ENCODE assay signal across 8 cellular contexts in the genomic region with DNA sequence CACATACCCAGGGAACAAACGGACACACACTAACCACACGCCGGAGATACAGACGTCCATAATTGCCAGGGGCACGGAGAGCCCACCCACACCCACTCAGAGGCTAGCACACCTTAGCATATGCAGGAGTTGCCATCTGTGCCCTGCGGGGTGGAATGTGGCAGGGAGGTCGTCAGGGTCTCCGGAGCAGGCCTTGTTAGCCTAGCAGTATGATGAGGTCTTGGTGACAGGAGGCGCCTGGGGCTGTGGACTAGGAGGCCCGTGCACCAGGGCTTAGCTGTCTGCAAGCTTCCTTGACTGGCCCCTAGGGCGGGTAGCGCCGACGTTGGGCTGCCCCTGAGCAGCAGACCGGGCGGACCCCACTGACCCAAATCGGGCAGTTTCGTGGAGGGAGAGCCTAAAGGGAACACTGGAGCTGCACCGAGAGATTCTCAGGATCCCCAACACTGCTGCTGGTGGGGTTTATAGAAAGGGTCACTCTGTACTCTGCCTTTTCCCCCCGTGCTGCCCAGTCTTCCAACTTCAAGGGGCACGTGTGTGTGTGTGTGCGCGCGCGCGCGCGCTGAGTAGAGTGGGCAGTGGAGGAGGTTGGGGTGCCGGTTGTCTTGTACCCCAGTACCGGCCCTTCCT. TPM values are rescaled to one million over a fixed set of nuclear protein-coding genes. Genes with fewer than 3 reads are reported as not detected.
DNase-seq lines count a peak whose midpoint lies in the region; ATAC-seq and TF ChIP-seq lines count a peak whose summit lies in the region.

No MANE protein-coding gene starts in this region.

- H3K27me3 ChIP-seq in heart right ventricle (peaks cover 5 to 84% (median 61%) of the 10 kb centered on the region in 7 donors), Peyer's patch (peaks cover 0 to 42% of the 10 kb centered on the region in 2 donors), endocrine pancreas (ENCODE audit: control insufficient read depth, insufficient read depth, low read length) (no peaks in the 10 kb centered on the region), skeletal muscle satellite cell (ENCODE audit: control insufficient read depth, insufficient read depth, low read length) (peaks cover 12% of the 10 kb centered on the region)

- TF ChIP-seq CTCF in heart right ventricle (IDR thresholded peaks at IDR 0.05) (no peak), Peyer's patch (IDR thresholded peaks at IDR 0.05) (no peak)

- DNase-seq in heart right ventricle: no peak
- DNase-seq in Right ventricle myocardium inferior (ENCODE audit: missing footprints): no peak
- peak in 1 of 3 donors; percentile 53 for DNase-seq in Peyer's patch
- DNase-seq in A172 (ENCODE audit: low spot score): no peak
- DNase-seq in dermis blood vessel endothelial cell: no peak
- no peak for DNase-seq in cerebellum (ENCODE audit: low spot score)

- H3K9ac ChIP-seq in endocrine pancreas (ENCODE audit: control insufficient read depth, insufficient read depth, low read length): peak overlapping the region; percentile 85
- peak overlapping the region; percentile 79 for H3K9ac ChIP-seq in skeletal muscle satellite cell (ENCODE audit: low read depth, low read length)

- H3K4me3 ChIP-seq in heart right ventricle: peak overlapping the region in 8 of 10 donors; percentile 42 to 61 (median 55)
- H3K4me3 ChIP-seq in Peyer's patch: peak overlapping the region in 3 of 4 donors; percentile 54 to 59 (median 59)
- peak overlapping the region; percentile 24 for H3K4me3 ChIP-seq in endocrine pancreas (ENCODE audit: control insufficient read depth, insufficient read depth, low read length)
- peak overlapping the region; percentile 85 for H3K4me3 ChIP-seq in skeletal muscle satellite cell (ENCODE audit: low read length)

- H3K27ac ChIP-seq in heart right ventricle: no peak overlapping the region
- H3K27ac ChIP-seq in Peyer's patch: peak overlapping the region in 1 of 4 donors; percentile 55

- TF ChIP-seq POLR2A in Peyer's patch (IDR thresholded peaks at IDR 0.05): no peak

- no peak for ATAC-seq in heart right ventricle
- no peak for ATAC-seq in Right ventricle myocardium inferior

- intact Hi-C loops in heart right ventricle (cut with DNase I): loop anchor here in 3 of 10 donors (2.0 to 5.0 kb wide), 3 partner anchors 28 to 114 kb away; partner anchors contain the start of gene LRP1 (in 1 of the 3)
- intact Hi-C loops in Right ventricle myocardium inferior (cut with DNase I): no loop called here

- peak overlapping the region; percentile 99 for H3K4me2 ChIP-seq in skeletal muscle satellite cell (ENCODE audit: low read length)

- H3K36me3 ChIP-seq in heart right ventricle: no peaks in the 10 kb centered on the region
- no peaks in the 10 kb centered on the region for H3K36me3 ChIP-seq in Peyer's patch
- H3K36me3 ChIP-seq in endocrine pancreas (ENCODE audit: control insufficient read depth, insufficient read depth, low read length): no peaks in the 10 kb centered on the region
- no peaks in the 10 kb centered on the region for H3K36me3 ChIP-seq in skeletal muscle satellite cell (ENCODE audit: insufficient read depth, low read length)

- 19 to 29% methylated on average over 29 to 30 of the region's 30 CpGs for WGBS in heart right ventricle, 2 donors

- H3K9me3 ChIP-seq in heart right ventricle: no peaks in the 10 kb centered on the region
- H3K9me3 ChIP-seq in Peyer's patch: no peaks in the 10 kb centered on the region
- no peaks in the 10 kb centered on the region for H3K9me3 ChIP-seq in endocrine pancreas (ENCODE audit: control insufficient read depth, low read length)
- H3K9me3 ChIP-seq in skeletal muscle satellite cell (replicated peaks; ENCODE audit: low read length): no peaks in the 10 kb centered on the region

- H3K4me1 ChIP-seq in heart right ventricle (peaks cover 35 to 78% (median 64%) of the 10 kb centered on the region in 9 donors), Peyer's patch (peaks cover 5 to 73% (median 46%) of the 10 kb centered on the region in 4 donors), endocrine pancreas (ENCODE audit: control insufficient read depth, insufficient read depth, low read length) (no peaks in the 10 kb centered on the region), skeletal muscle satellite cell (ENCODE audit: control insufficient read depth, insufficient read depth, low read length) (peaks cover 49% of the 10 kb centered on the region)

RNA-seq across cellular contexts. Expression of gene STAC3, which starts 9.9 kb away (rescaled TPM):
- total RNA-seq in heart right ventricle (1 to 10 TPM in 4 of 10 donors, under 1 TPM in 6; 0.30 to 2.9 (median 0.98) TPM), Right ventricle myocardium inferior (1.2 TPM), Peyer's patch (1 to 10 TPM; 1.9 to 6.6 (median 2.4) TPM), dermis blood vessel endothelial cell (0.65 TPM in 1 of 2 replicates, not detected in the other), cerebellum (0.54 TPM)
- 1 to 10 TPM in 1 of 2 donors, under 1 TPM in 1; 0.81 to 1.7 TPM for polyA plus RNA-seq in heart right ventricle
- total RNA-seq in skeletal muscle satellite cell (2012; rRNA removed): under 0.01 and 4.8 TPM in 2 replicates
- total RNA-seq in A172 (2014; rRNA removed; shearing (Covaris generic)): 0.59 and 0.89 TPM in 2 replicates

RNA-seq across cellular contexts. Expression of gene SHMT2, which starts 11.5 kb away (rescaled TPM):
- total RNA-seq in heart right ventricle: 10 to 100 TPM; 24.4 to 47.6 (median 27.1) TPM
- 10 to 100 TPM; 14.3 to 49.8 TPM for polyA plus RNA-seq in heart right ventricle
- 32.8 TPM for total RNA-seq in Right ventricle myocardium inferior
- 10 to 100 TPM; 34.4 to 72.6 (median 36.3) TPM for total RNA-seq in Peyer's patch
- 240 and 290 TPM in 2 replicates for total RNA-seq in skeletal muscle satellite cell (2012; rRNA removed)
- 208 and 223 TPM in 2 replicates for total RNA-seq in A172 (2014; rRNA removed; shearing (Covaris generic))
- total RNA-seq in dermis blood vessel endothelial cell: 140 and 291 TPM in 2 replicates
- total RNA-seq in cerebellum: 34.8 TPM

RNA-seq across cellular contexts. Expression of gene NXPH4, which starts 24.4 kb away (rescaled TPM):
- total RNA-seq in heart right ventricle (1 to 10 TPM in 7 of 10 donors, under 1 TPM in 3; 0.18 to 6.2 (median 2.3) TPM), Right ventricle myocardium inferior (0.60 TPM), Peyer's patch (not detected), dermis blood vessel endothelial cell (0.51 TPM in 1 of 2 replicates, not detected in the other), cerebellum (11.0 TPM)
- 1 to 10 TPM in 1 of 2 donors, under 1 TPM in 1; 0.66 to 1.8 TPM for polyA plus RNA-seq in heart right ventricle
- 1.3 and 2.2 TPM in 2 replicates for total RNA-seq in skeletal muscle satellite cell (2012; rRNA removed)
- total RNA-seq in A172 (2014; rRNA removed; shearing (Covaris generic)): 5.3 and 5.8 TPM in 2 replicates

Comparison
In these comparisons a context has a peak if more than half of its experiments do, and no peak if none do; other contexts are left out.
1. H3K4me3 ChIP-seq: peak in every context shown above with its lines; median percentile 85 in skeletal muscle satellite cell; 59 in Peyer's patch; 55 in heart right ventricle; 24 in endocrine pancreas.